In genomic region chr5:95729115-95730010, GRCh38 we compare ENCODE assay signal across 11 cellular contexts. TPM values are rescaled to one million over a fixed set of nuclear protein-coding genes. Genes with fewer than 3 reads are reported as not detected.
DNase-seq lines count a peak whose midpoint lies in the region; ATAC-seq and TF ChIP-seq lines count a peak whose summit lies in the region.
"Had no signal": no experiment of that assay in that cellular context is flagged by ENCODE, and none has a peak within 500 bp of the region (broad histone marks: within the 10 kb centered on the region; RNA-seq: fewer than 3 reads in every experiment).

No MANE protein-coding gene starts in this region.

- POLR2A ChIA-PET in activated CD4-positive, alpha-beta T cell treated with anti-CD3 and anti-CD28 coated beads for 36 hours (lab: Charles Lee), result no interaction called here

- CTCF ChIA-PET in activated CD4-positive, alpha-beta T cell treated with anti-CD3 and anti-CD28 coated beads for 36 hours (lab: Charles Lee), result no interaction called here

- H3K27ac ChIP-seq in SK-N-MC (peak overlapping the region; percentile 99), smooth muscle cell (ENCODE audit: low read depth) (peak overlapping the region; percentile 92)

- intact Hi-C loops in activated CD4-positive, alpha-beta T cell treated with anti-CD3 and anti-CD28 coated beads for 36 hours (cut with DNase I, micrococcal nuclease), result loop anchor here in 1 of 2 experiments (1.0 kb wide), 1 partner anchor 13 kb away; no protein-coding TSS in a partner anchor

- peak overlapping the region; percentile 89 for H3K9ac ChIP-seq in SK-N-MC (ENCODE audit: insufficient read length)
- H3K9ac ChIP-seq in smooth muscle cell (ENCODE audit: low read depth), result peak overlapping the region; percentile 81

- H3K79me2 ChIP-seq in smooth muscle cell (ENCODE audit: low read depth), result peaks cover 27% of the 10 kb centered on the region

- peaks cover 29% of the 10 kb centered on the region for H3K27me3 Mint-ChIP-seq in activated CD4-positive, alpha-beta T cell treated with anti-CD3 and anti-CD28 coated beads for 36 hours
- H3K27me3 Mint-ChIP-seq in immature natural killer cell (ENCODE audit: low read depth in 3 of 3), result peaks cover 0 to 12% (median 2%) of the 10 kb centered on the region in 3 donors

- no peaks in the 10 kb centered on the region for H3K27me3 ChIP-seq in smooth muscle cell (ENCODE audit: low read depth)

- peaks cover 57% of the 10 kb centered on the region for H3K4me1 Mint-ChIP-seq in activated CD4-positive, alpha-beta T cell treated with anti-CD3 and anti-CD28 coated beads for 36 hours
- peaks cover 48 to 70% of the 10 kb centered on the region in 2 donors for H3K4me1 Mint-ChIP-seq in immature natural killer cell

- no peaks in the 10 kb centered on the region for H3K9me3 ChIP-seq in SK-N-MC (ENCODE audit: low read depth, low read length)
- no peaks in the 10 kb centered on the region for H3K9me3 ChIP-seq in smooth muscle cell (replicated peaks; ENCODE audit: low read depth)

- WGBS in smooth muscle cell (ENCODE audit: low lambda C conversion rate), result 89% methylated on average over 8 of the region's 8 CpGs

- peaks cover 12% of the 10 kb centered on the region for H4K20me1 ChIP-seq in smooth muscle cell (ENCODE audit: low read depth)

- H3K4me3 ChIP-seq in SK-N-MC, result peak overlapping the region; percentile 90
- no peak overlapping the region for H3K4me3 ChIP-seq in smooth muscle cell

- no peak overlapping the region for H3K27ac Mint-ChIP-seq in activated CD4-positive, alpha-beta T cell treated with anti-CD3 and anti-CD28 coated beads for 36 hours
- H3K27ac Mint-ChIP-seq in immature natural killer cell, result peak overlapping the region in 3 of 6 donors; percentile 81 to 96 (median 89)

- no peaks in the 10 kb centered on the region for H3K9me3 Mint-ChIP-seq in activated CD4-positive, alpha-beta T cell treated with anti-CD3 and anti-CD28 coated beads for 36 hours (ENCODE audit: low read depth)
- H3K9me3 Mint-ChIP-seq in immature natural killer cell, result no peaks in the 10 kb centered on the region

- H3F3A ChIP-seq in smooth muscle cell (ENCODE audit: low read depth), result no peaks in the 10 kb centered on the region

- H3K4me2 ChIP-seq in smooth muscle cell, result peak overlapping the region; percentile 95

- H3K4me3 Mint-ChIP-seq in activated CD4-positive, alpha-beta T cell treated with anti-CD3 and anti-CD28 coated beads for 36 hours, result no peak overlapping the region
- peak overlapping the region; percentile 82 to 97 (median 89) for H3K4me3 Mint-ChIP-seq in immature natural killer cell

- ATAC-seq in activated CD4-positive, alpha-beta T cell treated with anti-CD3 and anti-CD28 coated beads for 36 hours, result peak; percentile 20
- ATAC-seq in HG02852 (IDR thresholded peaks at IDR 0.05; ENCODE audit: unreplicated experiment), result no peak

- H2AFZ ChIP-seq in smooth muscle cell (ENCODE audit: low read depth), result no peak overlapping the region

- no peak for TF ChIP-seq CTCF in smooth muscle cell (IDR thresholded peaks at IDR 0.05; ENCODE audit: borderline replicate concordance, insufficient read depth, poor library complexity, severe bottlenecking)

- H3K4me1 ChIP-seq in smooth muscle cell (ENCODE audit: low read depth), result peaks cover 13% of the 10 kb centered on the region

- H3K36me3 Mint-ChIP-seq in activated CD4-positive, alpha-beta T cell treated with anti-CD3 and anti-CD28 coated beads for 36 hours (ENCODE audit: low read depth), result peaks cover 1% of the 10 kb centered on the region
- no peaks in the 10 kb centered on the region for H3K36me3 Mint-ChIP-seq in immature natural killer cell

- DNase-seq in activated CD4-positive, alpha-beta T cell treated with anti-CD3 and anti-CD28 coated beads for 36 hours, result no peak
- no peak for DNase-seq in activated CD4-positive, alpha-beta T cell treated with anti-CD3 and anti-CD28 coated beads for 1 hour
- DNase-seq in SK-N-MC (ENCODE audit: low read depth, low spot score) (no peak), immature natural killer cell (no peak), smooth muscle cell (lab: John Stamatoyannopoulos, UW; ENCODE audit: unreplicated experiment) (no peak), NCI-H1105 treated with DMSO at 0.1 percent for 48 hours (lab: John Stamatoyannopoulos, UW) (no peak), SKM-1 treated with dmso at 0.1 percent for 144 hours (lab: John Stamatoyannopoulos, UW; ENCODE audit: unreplicated experiment) (no peak)
- DNase-seq: ACHN; stimulated activated CD4-positive, alpha-beta T cell treated with anti-CD3 and anti-CD28 coated beads, Interleukin-4, amount 100 ng/mL, for 1 hour had no signal

- H3K36me3 ChIP-seq in SK-N-MC (ENCODE audit: insufficient read depth, low read length) (peaks cover 16% of the 10 kb centered on the region), smooth muscle cell (ENCODE audit: low read depth) (no peaks in the 10 kb centered on the region)

RNA-seq across cellular contexts. Expression of gene RHOBTB3, which starts 1.8 kb away (rescaled TPM):
- 1 to 10 TPM; 3.3 to 3.5 TPM for total RNA-seq in activated CD4-positive, alpha-beta T cell treated with anti-CD3 and anti-CD28 coated beads for 36 hours
- 10 to 100 TPM; 22.9 to 44.6 (median 25.7) TPM for polyA plus RNA-seq in immature natural killer cell
- 213 and 223 TPM in 2 replicates for total RNA-seq in smooth muscle cell
- 127 and 178 TPM in 2 replicates for polyA plus RNA-seq in smooth muscle cell

RNA-seq across cellular contexts. Expression of gene SPATA9, which starts 46.6 kb away (rescaled TPM):
- total RNA-seq in activated CD4-positive, alpha-beta T cell treated with anti-CD3 and anti-CD28 coated beads for 36 hours, result not detected
- polyA plus RNA-seq in immature natural killer cell (1 to 10 TPM in 2 of 3 donors, not detected in 1; 1.4 to 1.6 TPM), smooth muscle cell (0.54 TPM in 1 of 2 replicates, not detected in the other)
- 0.27 TPM in 1 of 2 replicates, not detected in the other for total RNA-seq in smooth muscle cell
- total RNA-seq: T-helper 2 cell treated with Interferon-gamma antibody and Interleukin-4, amounts not matched to agents 100 ng/mL and 5 ng/mL, for 36 hours had no signal

Comparison
In these comparisons a context has a peak if more than half of its experiments do, and no peak if none do; other contexts are left out.
1. RNA of gene RHOBTB3, which starts 1.8 kb away (total RNA-seq): 213 to 223 TPM in smooth muscle cell; 3.3 to 3.5 TPM in activated CD4-positive, alpha-beta T cell treated with anti-CD3 and anti-CD28 coated beads for 36 hours; every median in the first group is over 10 times any median in the second.